ENCODE assay signal across 12 cellular contexts in the genomic region with DNA sequence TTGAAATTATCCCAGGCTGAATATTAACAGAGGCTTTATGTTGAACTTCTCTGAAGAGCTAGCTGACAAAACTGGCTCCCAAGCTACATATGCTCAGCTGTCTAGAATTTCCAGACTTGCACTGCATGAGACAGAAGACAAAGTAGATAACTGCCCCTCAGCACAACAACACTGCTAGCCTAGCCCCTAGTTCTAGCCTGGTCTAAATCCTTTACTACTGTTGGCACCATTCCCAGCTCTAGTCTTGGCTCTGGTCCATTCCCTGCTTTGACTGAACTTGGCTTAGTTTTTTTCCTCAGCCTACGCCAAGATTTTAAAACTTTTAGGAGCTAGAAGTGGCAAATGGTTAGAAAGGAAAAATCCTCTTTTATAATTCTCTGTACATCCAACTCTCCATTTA. TPM values are rescaled to one million over a fixed set of nuclear protein-coding genes. Genes with fewer than 3 reads are reported as not detected.
A peak's percentile ranks its signal among the peaks of the same experiment; 100 is the strongest.
DNase-seq lines count a peak whose midpoint lies in the region; ATAC-seq, FAIRE-seq and TF ChIP-seq lines count a peak whose summit lies in the region.
"Had no signal": no experiment of that assay in that cellular context is flagged by ENCODE, and none has a peak within 500 bp of the region (broad histone marks: within the 10 kb centered on the region; RNA-seq: fewer than 3 reads in every experiment).

No MANE protein-coding gene starts in this region.

- H3K9me3 Mint-ChIP-seq in stimulated activated naive B cell treated with anti-CD40 and anti-IgM and Interleukin-4, amounts not matched to agents 10 μg/mL and 1 μg/mL and 100 μg/mL, for 72 hours, result no peaks in the 10 kb centered on the region
- no peaks in the 10 kb centered on the region for H3K9me3 Mint-ChIP-seq in T-helper 2 cell treated with Interferon-gamma antibody and Interleukin-4, amounts not matched to agents 5 μg/mL and 100 μg/mL, for 36 hours

- H3K27ac Mint-ChIP-seq in stimulated activated naive B cell treated with anti-CD40 and anti-IgM and Interleukin-4, amounts not matched to agents 10 μg/mL and 1 μg/mL and 100 μg/mL, for 72 hours, result no peak overlapping the region
- no peak overlapping the region for H3K27ac Mint-ChIP-seq in T-helper 2 cell treated with Interferon-gamma antibody and Interleukin-4, amounts not matched to agents 5 μg/mL and 100 μg/mL, for 36 hours

- DNase-seq in A549 (ENCODE audit: low read depth in 1 of 2, low spot score in 1 of 2) (peak in 1 of 2 experiments; percentile 25), HT1080 (ENCODE audit: low read depth) (peak; percentile 36), K562 (ENCODE audit: extremely low read depth in 1 of 4, low spot score in 3 of 4) (peak in 2 of 4 experiments; percentile 20 to 54), left kidney (ENCODE audit: low read depth, low spot score) (peak; percentile 53), islet precursor cell (no peak), GM19240 (ENCODE audit: insufficient read length, low spot score) (no peak)
- no peak for DNase-seq in stimulated activated naive B cell treated with anti-CD40 and anti-IgM and Interleukin-4, amounts not matched to agents 10 μg/mL and 1 μg/mL and 100 μg/mL, for 72 hours
- DNase-seq in T-helper 2 cell treated with Interferon-gamma antibody and Interleukin-4, amounts not matched to agents 5 μg/mL and 100 μg/mL, for 36 hours (ENCODE audit: low spot score), result no peak
- DNase-seq: stimulated activated CD8-positive, alpha-beta memory T cell treated with anti-CD3 and anti-CD28 coated beads, Interleukin-4, amount 100 ng/mL, for 48 hours; T-helper 2 cell had no signal

- H3K4me1 ChIP-seq in A549 (peaks cover 12% of the 10 kb centered on the region), K562 (replicated peaks in 1 of 2; ENCODE audit: control insufficient read depth in 2 of 2, insufficient read depth in 2 of 2, low read length in 2 of 2) (peaks cover 0 to 5% of the 10 kb centered on the region in 2 experiments; a peak in 3 of 5 replicates)
- H3K4me1 ChIP-seq: ascending aorta had no signal

- TF ChIP-seq EP300 in A549 (IDR thresholded peaks at IDR 0.05) (no peak), K562 (IDR thresholded peaks at IDR 0.05; ENCODE audit: low read length) (no peak)

- FAIRE-seq in A549 (lab: Jason Lieb, UNC) (no peak), K562 (lab: Jason Lieb, UNC) (peak; percentile 15)

- H4K20me1 ChIP-seq in K562 (replicated peaks; ENCODE audit: control insufficient read depth, insufficient read depth, low read length), result no peaks in the 10 kb centered on the region
- H4K20me1 ChIP-seq: BLaER1 treated with 17β-estradiol and CSF1 and Interleukin-3, amounts not matched to agents 10 nM and 100 nM had no signal

- no peaks in the 10 kb centered on the region for H3K36me3 Mint-ChIP-seq in stimulated activated naive B cell treated with anti-CD40 and anti-IgM and Interleukin-4, amounts not matched to agents 10 μg/mL and 1 μg/mL and 100 μg/mL, for 72 hours
- no peaks in the 10 kb centered on the region for H3K36me3 Mint-ChIP-seq in T-helper 2 cell treated with Interferon-gamma antibody and Interleukin-4, amounts not matched to agents 5 μg/mL and 100 μg/mL, for 36 hours (ENCODE audit: low read depth)

- no peaks in the 10 kb centered on the region for H3K36me3 ChIP-seq in K562 (ENCODE audit: control insufficient read depth, insufficient read depth, low read length)
- H3K36me3 ChIP-seq: ascending aorta; BLaER1 treated with 17β-estradiol and CSF1 and Interleukin-3, amounts not matched to agents 10 nM and 100 nM had no signal

- peak overlapping the region; percentile 36 for H3K4me2 ChIP-seq in A549
- no peak overlapping the region; the same call in 1 of the 2 replicates for H3K4me2 ChIP-seq in K562 (ENCODE audit: insufficient read depth, low read length)
- H3K4me2 ChIP-seq: BLaER1 treated with 17β-estradiol and CSF1 and Interleukin-3, amounts not matched to agents 10 nM and 100 nM had no signal

- no peaks in the 10 kb centered on the region for H3K27me3 Mint-ChIP-seq in stimulated activated naive B cell treated with anti-CD40 and anti-IgM and Interleukin-4, amounts not matched to agents 10 μg/mL and 1 μg/mL and 100 μg/mL, for 72 hours
- H3K27me3 Mint-ChIP-seq in T-helper 2 cell treated with Interferon-gamma antibody and Interleukin-4, amounts not matched to agents 5 μg/mL and 100 μg/mL, for 36 hours (ENCODE audit: low read depth), result peaks cover 18% of the 10 kb centered on the region

- 0 out of 2 replicates have a peak overlapping the region, but pooled peaks have one; percentile 9 for H2AFZ ChIP-seq in K562 (ENCODE audit: low read depth, low read length)

- H3K9ac ChIP-seq in K562 (ENCODE audit: insufficient read depth in 1 of 2, low read depth in 2 of 2, low read length in 2 of 2), result no peak overlapping the region
- H3K9ac ChIP-seq: BLaER1 treated with 17β-estradiol and CSF1 and Interleukin-3, amounts not matched to agents 10 nM and 100 nM had no signal

- no peak overlapping the region for H3K4me3 Mint-ChIP-seq in stimulated activated naive B cell treated with anti-CD40 and anti-IgM and Interleukin-4, amounts not matched to agents 10 μg/mL and 1 μg/mL and 100 μg/mL, for 72 hours
- H3K4me3 Mint-ChIP-seq in T-helper 2 cell treated with Interferon-gamma antibody and Interleukin-4, amounts not matched to agents 5 μg/mL and 100 μg/mL, for 36 hours, result no peak overlapping the region

- no TSS peak for BruUV-seq in K562 (replicated peaks; lab: Mats Ljungman, UMichigan)

- no peak for TF ChIP-seq CTCF in A549 (IDR thresholded peaks at IDR 0.05)
- no peak for TF ChIP-seq CTCF in K562 (IDR thresholded peaks at IDR 0.05 in 2 of 3, conservative IDR thresholded peaks at IDR 0.05 in 1 of 3; ENCODE audit: insufficient read depth in 2 of 3, low read depth in 1 of 3, low read length in 3 of 3)

- no peaks in the 10 kb centered on the region for H3K9me3 ChIP-seq in A549
- no peaks in the 10 kb centered on the region for H3K9me3 ChIP-seq in K562 (replicated peaks; ENCODE audit: control insufficient read depth, insufficient read depth, low read depth, low read length)
- H3K9me3 ChIP-seq: ascending aorta; BLaER1 treated with 17β-estradiol and CSF1 and Interleukin-3, amounts not matched to agents 10 nM and 100 nM had no signal

- TF ChIP-seq POLR2A in A549 (IDR thresholded peaks at IDR 0.05; ENCODE audit: low read length) (no peak), K562 (conservative IDR thresholded peaks at IDR 0.05) (no peak)

- H3K27me3 ChIP-seq in K562 (ENCODE audit: control insufficient read depth in 2 of 2, insufficient read depth in 2 of 2, low read length in 2 of 2), result no peaks in the 10 kb centered on the region
- H3K27me3 ChIP-seq: ascending aorta had no signal

- no peaks in the 10 kb centered on the region for H3K4me1 Mint-ChIP-seq in stimulated activated naive B cell treated with anti-CD40 and anti-IgM and Interleukin-4, amounts not matched to agents 10 μg/mL and 1 μg/mL and 100 μg/mL, for 72 hours
- peaks cover 10% of the 10 kb centered on the region for H3K4me1 Mint-ChIP-seq in T-helper 2 cell treated with Interferon-gamma antibody and Interleukin-4, amounts not matched to agents 5 μg/mL and 100 μg/mL, for 36 hours (ENCODE audit: low read depth)

- 9% methylated on average over 1 of the region's 1 CpG for WGBS in A549 (ENCODE audit: missing lambda C conversion rate)
- 0% methylated on average over 1 of the region's 1 CpG for WGBS in K562 (ENCODE audit: insufficient coverage, low coverage, missing lambda C conversion rate)

- POLR2A ChIA-PET in A549 (lab: Yijun Ruan, JAX), result no interaction called here
- POLR2A ChIA-PET in K562 (lab: Yijun Ruan, JAX), result no interaction called here

- H3K9me1 ChIP-seq in K562 (ENCODE audit: control insufficient read depth, insufficient read depth, low read length), result no peaks in the 10 kb centered on the region

- H3K27ac ChIP-seq in A549 (no peak overlapping the region), K562 (ENCODE audit: extremely low read depth, low read depth, low read length) (no peak overlapping the region)
- H3K27ac ChIP-seq: ascending aorta; BLaER1 treated with 17β-estradiol and CSF1 and Interleukin-3, amounts not matched to agents 10 nM and 100 nM had no signal

- CTCF ChIA-PET in A549 (lab: Yijun Ruan, JAX), result no interaction called here
- CTCF ChIA-PET in K562 (lab: Yijun Ruan, JAX; ENCODE audit: low intra/inter-chr PET ratio), result no interaction called here

- ATAC-seq in A549 (peak in 1 of 2 experiments; percentile 40; a peak in 1 of 6 replicates), K562 (peak; percentile 62)
- ATAC-seq in stimulated activated naive B cell treated with anti-CD40 and anti-IgM and Interleukin-4, amounts not matched to agents 10 μg/mL and 1 μg/mL and 100 μg/mL, for 72 hours (replicated peaks), result no peak

- H3K4me3 ChIP-seq in A549, result no peak overlapping the region
- H3K4me3 ChIP-seq in K562, result no peak overlapping the region
- H3K4me3 ChIP-seq: ascending aorta; BLaER1 treated with 17β-estradiol and CSF1 and Interleukin-3, amounts not matched to agents 10 nM and 100 nM had no signal

- in situ Hi-C loops in K562 (cut with MboI), result no loop called here

- intact Hi-C loops in K562 (cut with micrococcal nuclease), result no loop called here

- TF ChIP-seq RAD21 in A549 (conservative IDR thresholded peaks at IDR 0.05 in 1 of 2, IDR thresholded peaks at IDR 0.05 in 1 of 2) (no peak), K562 (CRISPR knock-in tag; conservative IDR thresholded peaks at IDR 0.05 in 1 of 2, IDR thresholded peaks at IDR 0.05 in 1 of 2) (no peak)

- H3K79me2 ChIP-seq in K562 (ENCODE audit: control insufficient read depth, insufficient read depth, low read length), result no peaks in the 10 kb centered on the region

RNA-seq across cellular contexts. Expression of a gene that starts 7.6 kb away (rescaled TPM):
- polyA plus RNA-seq in A549 (2011; rRNA removed), result 3.9 and 5.7 TPM in 2 replicates
- polyA plus RNA-seq in A549 (2012; cell fraction: cytosol; rRNA removed), result 0.37 and 0.76 TPM in 2 replicates
- polyA plus RNA-seq in A549 (2012; cell fraction: nucleus; rRNA removed), result 0.61 and 0.87 TPM in 2 replicates
- 1.7 to 2.0 TPM (median 2.0 TPM) in 3 replicates for polyA plus RNA-seq in A549 (2017; fragmentation: RNase III; extraction: RNeasy Plus Mini Kit Qiagen cat#74134 plus additional on column Dnase treatment)
- 12.1 and 12.3 TPM in 2 replicates for polyA minus RNA-seq in A549 (2011; rRNA and poly(A)+ RNA removed)
- 4.9 and 7.4 TPM in 2 replicates for total RNA-seq in HT1080 (2014; rRNA removed; shearing (Covaris generic))
- 2.1 and 2.3 TPM in 2 replicates for polyA plus RNA-seq in HT1080 (2015; cell fraction: cytosol; rRNA removed)
- polyA plus RNA-seq in HT1080 (2015; cell fraction: nucleus; rRNA removed), result 5.5 and 5.7 TPM in 2 replicates
- total RNA-seq in K562 (2011; cell fraction: chromatin; rRNA removed; ENCODE audit: low replicate concordance), result 2.5 and 2.9 TPM in 2 replicates
- total RNA-seq in K562 (2011; cell fraction: nucleolus; rRNA removed), result 1.2 and 2.2 TPM in 2 replicates
- total RNA-seq in K562 (2011; cell fraction: nucleoplasm; rRNA removed), result 2.3 and 2.4 TPM in 2 replicates
- total RNA-seq in K562 (2014; rRNA removed), result 1.00 and 1.1 TPM in 2 replicates
- total RNA-seq in K562 (2014; rRNA removed; fragmentation: Illumina TruSeq; extraction: Trizol), result 1.1 and 1.2 TPM in 2 replicates
- 1.6 and 1.8 TPM in 2 replicates for total RNA-seq in K562 (2015; rRNA removed; fragmentation: Illumina TruSeq; extraction: Trizol)
- total RNA-seq in K562 (2021), result 1.4 and 1.8 TPM in 2 replicates
- 0.96 and 1.0 TPM in 2 replicates for polyA plus RNA-seq in K562 (2011; rRNA removed)
- polyA plus RNA-seq in K562 (2011; cell fraction: cytosol; rRNA removed), result 0.52 and 0.66 TPM in 2 replicates
- 1.6 and 2.6 TPM in 2 replicates for polyA plus RNA-seq in K562 (2011; cell fraction: nucleus; rRNA removed)
- polyA plus RNA-seq in K562 (2012), result 1.5 and 2.1 TPM in 2 replicates
- 1.3 and 1.6 TPM in 2 replicates for polyA plus RNA-seq in K562 (2014; fragmentation: Illumina TruSeq; extraction: Trizol)
- under 1 TPM; 0.28 to 0.42 TPM for polyA plus RNA-seq in K562 (2014; fragmentation: Nextera tagmentation; extraction: Ambion mirVana)
- 0.49 and 0.85 TPM in 2 replicates for polyA plus RNA-seq in K562 (2014; rRNA removed)
- 2.0 and 4.8 TPM in 2 replicates for polyA minus RNA-seq in K562 (2011; rRNA and poly(A)+ RNA removed)
- polyA minus RNA-seq in K562 (2011; cell fraction: cytosol; rRNA and poly(A)+ RNA removed), result 4.2 TPM in 2 replicates
- 2.3 and 4.0 TPM in 2 replicates for polyA minus RNA-seq in K562 (2011; cell fraction: nucleus; rRNA and poly(A)+ RNA removed)

RNA-seq across cellular contexts. Expression of a gene that starts 57.9 kb away (rescaled TPM):
- 58.9 and 59.2 TPM in 2 replicates for polyA plus RNA-seq in A549 (2011; rRNA removed)
- 7.8 and 9.6 TPM in 2 replicates for polyA plus RNA-seq in A549 (2012; cell fraction: cytosol; rRNA removed)
- 2.7 and 5.7 TPM in 2 replicates for polyA plus RNA-seq in A549 (2012; cell fraction: nucleus; rRNA removed)
- 26.6 to 27.8 TPM (median 26.9 TPM) in 3 replicates for polyA plus RNA-seq in A549 (2017; fragmentation: RNase III; extraction: RNeasy Plus Mini Kit Qiagen cat#74134 plus additional on column Dnase treatment)
- polyA minus RNA-seq in A549 (2011; rRNA and poly(A)+ RNA removed), result 22.9 and 24.3 TPM in 2 replicates
- 17.4 and 18.5 TPM in 2 replicates for total RNA-seq in HT1080 (2014; rRNA removed; shearing (Covaris generic))
- polyA plus RNA-seq in HT1080 (2015; cell fraction: cytosol; rRNA removed), result 16.0 and 16.8 TPM in 2 replicates
- 14.4 and 15.5 TPM in 2 replicates for polyA plus RNA-seq in HT1080 (2015; cell fraction: nucleus; rRNA removed)
- 22.5 and 60.7 TPM in 2 replicates for total RNA-seq in K562 (2011; cell fraction: chromatin; rRNA removed; ENCODE audit: low replicate concordance)
- total RNA-seq in K562 (2011; cell fraction: nucleolus; rRNA removed), result 18.8 and 20.0 TPM in 2 replicates
- total RNA-seq in K562 (2011; cell fraction: nucleoplasm; rRNA removed), result 38.9 and 76.5 TPM in 2 replicates
- total RNA-seq in K562 (2014; rRNA removed), result 7.7 and 10.7 TPM in 2 replicates
- 25.8 and 30.3 TPM in 2 replicates for total RNA-seq in K562 (2014; rRNA removed; fragmentation: Illumina TruSeq; extraction: Trizol)
- 12.0 and 14.1 TPM in 2 replicates for total RNA-seq in K562 (2015; rRNA removed; fragmentation: Illumina TruSeq; extraction: Trizol)
- total RNA-seq in K562 (2021), result 22.4 and 26.5 TPM in 2 replicates
- polyA plus RNA-seq in K562 (2011; rRNA removed), result 29.1 and 32.1 TPM in 2 replicates
- polyA plus RNA-seq in K562 (2011; cell fraction: cytosol; rRNA removed), result 10.4 and 24.0 TPM in 2 replicates
- polyA plus RNA-seq in K562 (2011; cell fraction: nucleus; rRNA removed), result 17.6 and 24.1 TPM in 2 replicates
- 11.5 and 13.9 TPM in 2 replicates for polyA plus RNA-seq in K562 (2012)
- polyA plus RNA-seq in K562 (2014; fragmentation: Illumina TruSeq; extraction: Trizol), result 14.3 and 15.6 TPM in 2 replicates
- 10 to 100 TPM; 31.3 to 44.2 TPM for polyA plus RNA-seq in K562 (2014; fragmentation: Nextera tagmentation; extraction: Ambion mirVana)
- 10.3 and 12.8 TPM in 2 replicates for polyA plus RNA-seq in K562 (2014; rRNA removed)
- polyA minus RNA-seq in K562 (2011; rRNA and poly(A)+ RNA removed), result 18.1 and 20.2 TPM in 2 replicates
- polyA minus RNA-seq in K562 (2011; cell fraction: cytosol; rRNA and poly(A)+ RNA removed), result 6.5 and 9.6 TPM in 2 replicates
- 9.6 and 15.7 TPM in 2 replicates for polyA minus RNA-seq in K562 (2011; cell fraction: nucleus; rRNA and poly(A)+ RNA removed)

Comparison
In these comparisons a context has a peak if more than half of its experiments do, and no peak if none do; other contexts are left out.
1. DNase-seq: peak in HT1080 (single experiment) and left kidney (single experiment); none in stimulated activated naive B cell treated with anti-CD40 and anti-IgM and Interleukin-4, amounts not matched to agents 10 μg/mL and 1 μg/mL and 100 μg/mL, for 72 hours (single experiment), islet precursor cell (single experiment), GM19240 (single experiment) and T-helper 2 cell treated with Interferon-gamma antibody and Interleukin-4, amounts not matched to agents 5 μg/mL and 100 μg/mL, for 36 hours (single experiment).